Comparison of ENCODE assay signal across 24 cellular contexts in the genomic region with DNA sequence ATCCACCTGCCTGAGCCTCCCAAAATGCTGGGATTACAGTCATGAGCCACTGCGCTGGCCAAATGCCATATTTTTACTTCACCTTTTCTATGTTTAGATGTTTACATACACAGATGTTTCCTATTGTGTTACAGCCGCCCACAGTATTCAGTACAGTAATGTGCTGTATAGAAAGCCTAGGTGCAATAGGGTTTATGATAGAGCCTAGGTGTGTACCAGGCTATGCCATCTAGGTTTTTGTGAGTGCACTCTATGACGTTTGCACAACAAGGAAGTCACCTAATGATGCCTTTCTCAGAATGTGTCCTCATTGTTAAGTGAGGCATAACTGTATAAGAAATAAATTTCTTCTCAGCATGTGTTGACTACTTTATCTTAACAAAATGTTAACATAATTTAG.
"Had no signal": no experiment of that assay in that cellular context is flagged by ENCODE, and none has a peak within 500 bp of the region (broad histone marks: within the 10 kb centered on the region; RNA-seq: fewer than 3 reads in every experiment).

No MANE protein-coding gene starts in this region.

- H3K9me3 ChIP-seq: left ventricle myocardium inferior, pancreas, prostate gland, sigmoid colon, spleen, uterus had no signal

- DNase-seq: hypothalamus; immature natural killer cell; kidney; left ventricle myocardium inferior; mesendoderm; naive thymus-derived CD4-positive, alpha-beta T cell; nucleus accumbens; pancreas; posterior cingulate gyrus; retina; right cardiac atrium; sigmoid colon; small intestine; spleen; stimulated activated CD4-positive, alpha-beta T cell treated with anti-CD3 and anti-CD28 coated beads, Interleukin-4, amount 100 ng/mL, for 24 hours; stimulated activated naive CD4-positive, alpha-beta T cell treated with Interleukin-2 at 50 U/mL for 16 hours; stimulated activated naive CD8-positive, alpha-beta T cell treated with anti-CD3 and anti-CD28 coated beads, Interleukin-15, amount 100 ng/mL, for 72 hours; substantia nigra; uterus had no signal

- H3K4me1 ChIP-seq: left ventricle myocardium inferior, prostate gland, tibial nerve, uterus had no signal

- H3K4me3 ChIP-seq: left ventricle myocardium inferior, lung, pancreas, prostate gland, sigmoid colon, spleen, tibial nerve, uterus had no signal

- H3K27ac ChIP-seq: left ventricle myocardium inferior, pancreas, prostate gland, sigmoid colon, spleen, tibial nerve, uterus had no signal

- H3K27me3 ChIP-seq: pancreas, sigmoid colon, spleen, tibial nerve, uterus had no signal

- ATAC-seq: naive thymus-derived CD4-positive, alpha-beta T cell; natural killer cell treated with Interleukin-12 subunit alpha and Interleukin-12 subunit beta and Interleukin-15 and Interleukin-18, amount 100 ng/mL, for 72 hours; pancreas; right cardiac atrium; stimulated activated effector memory CD8-positive, alpha-beta T cell treated with anti-CD3 and anti-CD28 coated beads, Interleukin-12 subunit alpha, Interleukin-12 subunit beta, amount 100 ng/mL, for 72 hours; stimulated activated naive CD8-positive, alpha-beta T cell treated with anti-CD3 and anti-CD28 coated beads, Interleukin-15, amount 100 ng/mL, for 72 hours had no signal

- H3K36me3 ChIP-seq: left ventricle myocardium inferior, pancreas, prostate gland, sigmoid colon, spleen, tibial nerve, uterus had no signal
